In genomic region chr11:118448294-118448693, GRCh38 we compare ENCODE assay signal across 10 cellular contexts. TPM values are rescaled to one million over a fixed set of nuclear protein-coding genes. Genes with fewer than 3 reads are reported as not detected.
DNase-seq lines count a peak whose midpoint lies in the region; ATAC-seq, FAIRE-seq and TF ChIP-seq lines count a peak whose summit lies in the region.
"Had no signal": no experiment of that assay in that cellular context is flagged by ENCODE, and none has a peak within 500 bp of the region (broad histone marks: within the 10 kb centered on the region; RNA-seq: fewer than 3 reads in every experiment).

No MANE protein-coding gene starts in this region.

- peak; percentile 83 for ATAC-seq in GM18498 (IDR thresholded peaks at IDR 0.05; ENCODE audit: unreplicated experiment)
- peak; percentile 88 for ATAC-seq in GM21390 (IDR thresholded peaks at IDR 0.05; ENCODE audit: unreplicated experiment)
- peak; percentile 86 for ATAC-seq in HG03354 (IDR thresholded peaks at IDR 0.05; ENCODE audit: poor library complexity, severe bottlenecking, unreplicated experiment)
- ATAC-seq in pancreas = no peak
- no peak for ATAC-seq in HG03025 (IDR thresholded peaks at IDR 0.05; ENCODE audit: low FRiP score, unreplicated experiment)

- TF ChIP-seq CTCF in choroid plexus epithelial cell (conservative IDR thresholded peaks at IDR 0.05; ENCODE audit: low read depth, low read length) (no peak), pancreas (IDR thresholded peaks at IDR 0.05) (no peak)

- H3K4me3 ChIP-seq in choroid plexus epithelial cell (ENCODE audit: low read depth, low read length) (no peak overlapping the region), pancreas (no peak overlapping the region)

- DNase-seq in choroid plexus epithelial cell (ENCODE audit: low read depth) (peak; percentile 62), pancreas (no peak), NCI-H1048 (lab: John Stamatoyannopoulos, UW) (no peak), NAMALWA (ENCODE audit: low spot score) (no peak)
- DNase-seq: dermis blood vessel endothelial cell, NCI-H1436 had no signal

- peaks cover 0 to 7% (median 0%) of the 10 kb centered on the region in 3 donors for H3K36me3 ChIP-seq in pancreas

- no peaks in the 10 kb centered on the region for H3K27me3 ChIP-seq in pancreas

- H3K27ac ChIP-seq in pancreas = no peak overlapping the region

- H3K9me3 ChIP-seq in pancreas = no peaks in the 10 kb centered on the region

- no peak for FAIRE-seq in pancreas (lab: Jason Lieb, UNC)

- intact Hi-C loops in pancreas (cut with DNase I) = no loop called here

- H3K4me1 ChIP-seq in pancreas = peaks cover 6 to 9% (median 7%) of the 10 kb centered on the region in 3 donors

RNA-seq across cellular contexts. Expression of gene KMT2A, which starts 12.0 kb away (rescaled TPM):
- total RNA-seq in pancreas = 10 to 100 TPM; 31.1 to 46.3 (median 36.6) TPM
- polyA plus RNA-seq in pancreas = 10 to 100 TPM; 13.9 to 14.1 TPM

RNA-seq across cellular contexts. Expression of gene ATP5MG, which starts 46.9 kb away (rescaled TPM):
- total RNA-seq in pancreas = 10 to 100 TPM; 46.5 to 81.4 (median 74.3) TPM
- 100 to 1,000 TPM; 115 to 120 TPM for polyA plus RNA-seq in pancreas

Comparison
In these comparisons a context has a peak if more than half of its experiments do, and no peak if none do; other contexts are left out.
1. ATAC-seq: peak in GM18498 (single experiment), GM21390 (single experiment) and HG03354 (single experiment); none in pancreas (0 of 4) and HG03025 (single experiment).